14 cellular contexts compared by ENCODE assay signal in the genomic region with DNA sequence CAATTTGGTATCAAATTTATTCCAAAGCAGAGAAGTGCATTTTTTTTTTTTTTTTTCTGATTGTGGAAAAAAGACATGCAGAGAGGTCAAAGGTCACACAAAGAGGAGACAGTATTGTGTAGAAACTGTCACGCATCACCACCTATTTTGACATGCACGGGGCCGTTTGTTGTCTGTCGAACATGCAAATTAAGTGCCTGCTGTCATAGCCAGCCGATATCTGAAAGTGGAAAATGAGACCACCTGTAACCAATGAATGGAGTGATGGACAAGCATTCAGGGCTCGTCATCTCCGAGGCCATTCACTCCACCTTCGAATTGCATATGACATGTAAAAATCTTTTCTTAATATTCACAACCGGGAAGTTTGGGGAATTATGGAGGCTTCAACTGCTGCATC.
"Had no signal": no experiment of that assay in that cellular context is flagged by ENCODE, and none has a peak within 500 bp of the region (broad histone marks: within the 10 kb centered on the region; RNA-seq: fewer than 3 reads in every experiment).

No MANE protein-coding gene starts in this region.

- H3K36me3 Mint-ChIP-seq: activated naive CD4-positive, alpha-beta T cell treated with anti-CD3 and anti-CD28 coated beads, Interleukin-2, amount 10 ng/mL, durations not matched to agents 7 days and 5 days had no signal

- H3K27me3 ChIP-seq: colonic mucosa, stomach had no signal

- H3K4me3 Mint-ChIP-seq: activated naive CD4-positive, alpha-beta T cell treated with anti-CD3 and anti-CD28 coated beads, Interleukin-2, amount 10 ng/mL, durations not matched to agents 7 days and 5 days; neural crest cell had no signal

- H3K27ac Mint-ChIP-seq: activated naive CD4-positive, alpha-beta T cell treated with anti-CD3 and anti-CD28 coated beads, Interleukin-2, amount 10 ng/mL, durations not matched to agents 7 days and 5 days; activated T-helper 2 cell treated with anti-CD3 and anti-CD28 coated beads, Interferon-gamma antibody, Interleukin-2, Interleukin-4, amounts not matched to agents 10 μg/mL and 5 μg/mL and 100 μg/mL, durations not matched to agents 14 hours and 24 hours and 36 hours had no signal

- H3K27me3 Mint-ChIP-seq: activated naive CD4-positive, alpha-beta T cell treated with anti-CD3 and anti-CD28 coated beads, Interleukin-2, amount 10 ng/mL, durations not matched to agents 7 days and 5 days had no signal

- H3K4me1 ChIP-seq: colonic mucosa, left ventricle myocardium inferior, stomach had no signal

- H3K4me1 Mint-ChIP-seq: activated naive CD4-positive, alpha-beta T cell treated with anti-CD3 and anti-CD28 coated beads, Interleukin-2, amount 10 ng/mL, durations not matched to agents 7 days and 5 days had no signal

- H3K36me3 ChIP-seq: colonic mucosa, left ventricle myocardium inferior, stomach, thoracic aorta had no signal

- H3K9me3 ChIP-seq: colonic mucosa, thoracic aorta had no signal

- DNase-seq: activated CD4-positive, alpha-beta T cell treated with anti-CD3 and anti-CD28 coated beads, Interleukin-2, amount 50 U/mL, for 1 hour; activated CD4-positive, CD25-positive, alpha-beta regulatory T cell; activated naive CD4-positive, alpha-beta T cell treated with anti-CD3 and anti-CD28 coated beads, Interleukin-2, amount 10 ng/mL, durations not matched to agents 7 days and 5 days; caudate nucleus; colonic mucosa; islet precursor cell; left ventricle myocardium inferior; mesenchymal stem cell; stimulated activated CD4-positive, alpha-beta T cell treated with anti-CD3 and anti-CD28 coated beads, Interleukin-15, amount 100 ng/mL, for 24 hours; stimulated activated CD4-positive, alpha-beta T cell treated with anti-CD3 and anti-CD28 coated beads, Interleukin-4, amount 100 ng/mL, for 4 hours; stomach had no signal

- H3K27ac ChIP-seq: colonic mucosa, left ventricle myocardium inferior, stomach, thoracic aorta had no signal

- H3K4me3 ChIP-seq: colonic mucosa, left ventricle myocardium inferior, stomach, thoracic aorta had no signal
